In the genomic region with DNA sequence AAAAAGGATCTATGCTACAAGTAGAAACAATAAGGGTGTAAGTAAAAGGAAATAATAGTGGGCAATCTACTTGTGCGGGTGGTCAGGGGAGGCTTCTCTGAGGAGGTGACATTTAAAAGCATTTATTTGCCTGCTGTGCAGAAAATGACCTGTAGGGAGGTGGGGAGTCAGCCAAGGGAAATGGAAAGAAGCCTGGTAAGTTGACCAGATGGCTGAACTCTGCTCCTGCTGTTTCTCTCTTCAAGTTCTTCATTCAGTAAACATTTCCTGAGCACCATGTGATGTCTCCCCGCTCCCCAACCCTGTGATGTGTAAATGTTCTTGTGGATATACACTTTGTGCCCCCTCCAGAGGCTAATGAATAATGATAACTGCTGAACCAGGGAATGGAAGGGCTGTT, we compare ENCODE assay signal across 18 cellular contexts. TPM values are rescaled to one million over a fixed set of nuclear protein-coding genes. Genes with fewer than 3 reads are reported as not detected.
DNase-seq lines count a peak whose midpoint lies in the region; ATAC-seq, FAIRE-seq and TF ChIP-seq lines count a peak whose summit lies in the region.
"Had no signal": no experiment of that assay in that cellular context is flagged by ENCODE, and none has a peak within 500 bp of the region (broad histone marks: within the 10 kb centered on the region; RNA-seq: fewer than 3 reads in every experiment).

No MANE protein-coding gene starts in this region.

- CTCF ChIA-PET in AG04450 (lab: Charles Lee), result no interaction called here
- CTCF ChIA-PET in K562 (lab: Yijun Ruan, JAX; ENCODE audit: low intra/inter-chr PET ratio), result no interaction called here
- CTCF ChIA-PET in activated CD8-positive, alpha-beta T cell treated with anti-CD3 and anti-CD28 coated beads, Interleukin-2, amount 10 ng/mL, durations not matched to agents 7 days and 5 days (lab: Charles Lee), result no interaction called here
- CTCF ChIA-PET in PC-9 (lab: Charles Lee), result no interaction called here

- H3K27me3 Mint-ChIP-seq in activated CD8-positive, alpha-beta T cell treated with anti-CD3 and anti-CD28 coated beads, Interleukin-2, amount 10 ng/mL, durations not matched to agents 7 days and 5 days (ENCODE audit: low read depth), result peaks cover 14% of the 10 kb centered on the region

- TF ChIP-seq POLR2A in K562 (conservative IDR thresholded peaks at IDR 0.05), result no peak

- peaks cover 4% of the 10 kb centered on the region; the same call in 1 of the 2 replicates for H3F3A ChIP-seq in PC-9 (ENCODE audit: insufficient read depth, low read depth)

- TF ChIP-seq EP300 in K562 (IDR thresholded peaks at IDR 0.05; ENCODE audit: low read length), result no peak

- peaks cover 3% of the 10 kb centered on the region for H3K9me3 Mint-ChIP-seq in activated CD8-positive, alpha-beta T cell treated with anti-CD3 and anti-CD28 coated beads, Interleukin-2, amount 10 ng/mL, durations not matched to agents 7 days and 5 days (ENCODE audit: insufficient read depth)

- no peaks in the 10 kb centered on the region for H3K9me2 ChIP-seq in PC-9 (ENCODE audit: insufficient read depth)

- peaks cover 2% of the 10 kb centered on the region for H3K36me3 Mint-ChIP-seq in activated CD8-positive, alpha-beta T cell treated with anti-CD3 and anti-CD28 coated beads, Interleukin-2, amount 10 ng/mL, durations not matched to agents 7 days and 5 days (ENCODE audit: low read depth)

- no peaks in the 10 kb centered on the region for H3K9me1 ChIP-seq in K562 (ENCODE audit: control insufficient read depth, insufficient read depth, low read length)

- H4K20me1 ChIP-seq in K562 (replicated peaks; ENCODE audit: control insufficient read depth, insufficient read depth, low read length), result no peaks in the 10 kb centered on the region
- no peaks in the 10 kb centered on the region for H4K20me1 ChIP-seq in PC-9 (ENCODE audit: insufficient read depth)

- H3K9me3 ChIP-seq in AG04450 (ENCODE audit: control insufficient read depth, insufficient read depth, low read length), result peaks cover 9% of the 10 kb centered on the region
- H3K9me3 ChIP-seq in K562 (replicated peaks; ENCODE audit: control insufficient read depth, insufficient read depth, low read depth, low read length), result no peaks in the 10 kb centered on the region
- peaks cover 14% of the 10 kb centered on the region for H3K9me3 ChIP-seq in PC-9 (ENCODE audit: insufficient read depth, low read depth)

- no TSS peak for BruUV-seq in K562 (replicated peaks; lab: Mats Ljungman, UMichigan)
- BruUV-seq in PC-9 (replicated peaks; lab: Mats Ljungman, UMichigan), result no TSS peak

- no peak for TF ChIP-seq RAD21 in K562 (CRISPR knock-in tag; conservative IDR thresholded peaks at IDR 0.05 in 1 of 2, IDR thresholded peaks at IDR 0.05 in 1 of 2)

- H3K36me3 ChIP-seq in K562 (ENCODE audit: control insufficient read depth, insufficient read depth, low read length) (no peaks in the 10 kb centered on the region), PC-9 (ENCODE audit: low read depth) (no peaks in the 10 kb centered on the region)
- H3K36me3 ChIP-seq: ascending aorta had no signal

- H2AFZ ChIP-seq in K562 (ENCODE audit: low read depth, low read length), result no peak overlapping the region
- no peak overlapping the region for H2AFZ ChIP-seq in PC-9

- H3K4me1 ChIP-seq in K562 (replicated peaks in 1 of 2; ENCODE audit: control insufficient read depth in 2 of 2, insufficient read depth in 2 of 2, low read length in 2 of 2) (no peaks in the 10 kb centered on the region; a peak in 1 of 5 replicates), PC-9 (replicated peaks; ENCODE audit: insufficient read depth) (no peaks in the 10 kb centered on the region)
- H3K4me1 ChIP-seq: ascending aorta had no signal

- DNase-seq in AG04450 (ENCODE audit: low read depth, low spot score), result no peak
- DNase-seq in HCEC 1CT, result peak; percentile 28
- no peak for DNase-seq in K562 (ENCODE audit: extremely low read depth in 1 of 4, low spot score in 3 of 4)
- peak; percentile 86 for DNase-seq in iPS DF 19.7 (ENCODE audit: low read depth, low spot score)
- no peak for DNase-seq in activated CD8-positive, alpha-beta T cell treated with anti-CD3 and anti-CD28 coated beads, Interleukin-2, amount 10 ng/mL, durations not matched to agents 7 days and 5 days
- no peak for DNase-seq in PC-9
- no peak for DNase-seq in SKM-1 (lab: John Stamatoyannopoulos, UW; ENCODE audit: unreplicated experiment)
- DNase-seq: activated gamma-delta T cell treated with Interleukin-2 at 50 U/mL for 16 hours, kidney, MM.1S, NCI-H2107, posterior cingulate gyrus had no signal

- H3K27me3 ChIP-seq in AG04450 (ENCODE audit: control insufficient read depth, insufficient read depth, low read length) (no peaks in the 10 kb centered on the region), K562 (ENCODE audit: control insufficient read depth in 2 of 2, insufficient read depth in 2 of 2, low read length in 2 of 2) (peaks cover 0 to 4% of the 10 kb centered on the region in 2 experiments; a peak in 2 of 5 replicates), PC-9 (ENCODE audit: insufficient read depth, low read depth) (no peaks in the 10 kb centered on the region)
- H3K27me3 ChIP-seq: ascending aorta had no signal

- H3K9ac ChIP-seq in K562 (ENCODE audit: insufficient read depth in 1 of 2, low read depth in 2 of 2, low read length in 2 of 2), result no peak overlapping the region

- H3K4me1 Mint-ChIP-seq in activated CD8-positive, alpha-beta T cell treated with anti-CD3 and anti-CD28 coated beads, Interleukin-2, amount 10 ng/mL, durations not matched to agents 7 days and 5 days (ENCODE audit: low read depth), result no peaks in the 10 kb centered on the region
- H3K4me1 Mint-ChIP-seq: B cell had no signal

- POLR2A ChIA-PET in AG04450 (lab: Yijun Ruan, JAX), result no interaction called here
- POLR2A ChIA-PET in K562 (lab: Yijun Ruan, JAX), result no interaction called here
- POLR2A ChIA-PET in activated CD8-positive, alpha-beta T cell treated with anti-CD3 and anti-CD28 coated beads, Interleukin-2, amount 10 ng/mL, durations not matched to agents 7 days and 5 days (lab: Charles Lee), result no interaction called here
- POLR2A ChIA-PET in PC-9 (lab: Charles Lee; ENCODE audit: unreplicated experiment), result no interaction called here

- FAIRE-seq in K562 (lab: Jason Lieb, UNC), result no peak
- FAIRE-seq: frontal cortex, GM12878, kidney had no signal

- H3K4me3 ChIP-seq in AG04450 (ENCODE audit: low read depth, low read length), result no peak overlapping the region
- no peak overlapping the region for H3K4me3 ChIP-seq in K562
- no peak overlapping the region for H3K4me3 ChIP-seq in PC-9
- H3K4me3 ChIP-seq: ascending aorta, GM12878, SK-N-MC had no signal

- WGBS in K562 (ENCODE audit: insufficient coverage, low coverage, missing lambda C conversion rate), result 6% methylated on average over 2 of the region's 2 CpGs

- H3K4me3 Mint-ChIP-seq in activated CD8-positive, alpha-beta T cell treated with anti-CD3 and anti-CD28 coated beads, Interleukin-2, amount 10 ng/mL, durations not matched to agents 7 days and 5 days, result no peak overlapping the region
- H3K4me3 Mint-ChIP-seq: B cell had no signal

- H3K27ac ChIP-seq in AG04450 (ENCODE audit: low read depth, low read length), result no peak overlapping the region
- no peak overlapping the region for H3K27ac ChIP-seq in K562 (ENCODE audit: extremely low read depth, low read depth, low read length)
- H3K27ac ChIP-seq in PC-9, result no peak overlapping the region
- H3K27ac ChIP-seq: ascending aorta, SK-N-MC had no signal

- peak; percentile 28; the same call in 1 of the 2 replicates for TF ChIP-seq CTCF in AG04450 (IDR thresholded peaks at IDR 0.05; ENCODE audit: low read depth, low read length)
- TF ChIP-seq CTCF in K562 (IDR thresholded peaks at IDR 0.05 in 2 of 3, conservative IDR thresholded peaks at IDR 0.05 in 1 of 3; ENCODE audit: insufficient read depth in 2 of 3, low read depth in 1 of 3, low read length in 3 of 3), result no peak
- TF ChIP-seq CTCF in PC-9 (conservative IDR thresholded peaks at IDR 0.05), result no peak

- H3K27ac Mint-ChIP-seq in activated CD8-positive, alpha-beta T cell treated with anti-CD3 and anti-CD28 coated beads, Interleukin-2, amount 10 ng/mL, durations not matched to agents 7 days and 5 days, result no peak overlapping the region
- H3K27ac Mint-ChIP-seq: B cell had no signal

- in situ Hi-C loops in K562 (cut with MboI), result no loop called here

- intact Hi-C loops in K562 (cut with micrococcal nuclease), result no loop called here
- intact Hi-C loops in PC-9 (cut with micrococcal nuclease; ENCODE audit: unreplicated experiment), result no loop called here

- H3K4me2 ChIP-seq in K562 (ENCODE audit: insufficient read depth, low read length) (no peak overlapping the region), PC-9 (no peak overlapping the region)

- ATAC-seq in K562 (no peak; the same call in 2 of the 3 replicates), HG02571 (IDR thresholded peaks at IDR 0.05; ENCODE audit: unreplicated experiment) (no peak)
- no peak for ATAC-seq in activated CD8-positive, alpha-beta T cell treated with anti-CD3 and anti-CD28 coated beads, Interleukin-2, amount 10 ng/mL, durations not matched to agents 7 days and 5 days
- ATAC-seq: GM12878 had no signal

- no peaks in the 10 kb centered on the region for H3K79me2 ChIP-seq in K562 (ENCODE audit: control insufficient read depth, insufficient read depth, low read length)
- no peaks in the 10 kb centered on the region for H3K79me2 ChIP-seq in PC-9 (ENCODE audit: low read depth)

RNA-seq across cellular contexts. Expression of a gene that starts 9.9 kb away (rescaled TPM):
- polyA plus RNA-seq in AG04450 (2011; rRNA removed) (93.0 and 119 TPM in 2 replicates), K562 (2011; rRNA removed) (22.9 and 25.7 TPM in 2 replicates), K562 (2014; fragmentation: Illumina TruSeq; extraction: Trizol) (22.3 and 25.1 TPM in 2 replicates), K562 (2014; fragmentation: Nextera tagmentation; extraction: Ambion mirVana) (1 to 10 TPM; 7.4 to 7.7 TPM), K562 (2014; rRNA removed) (14.3 and 17.2 TPM in 2 replicates)
- 71.7 and 102 TPM in 2 replicates for polyA minus RNA-seq in AG04450 (2011; rRNA and poly(A)+ RNA removed)
- total RNA-seq in K562 (2011; cell fraction: chromatin; rRNA removed; ENCODE audit: low replicate concordance), result 9.9 and 28.0 TPM in 2 replicates
- 5.8 and 7.4 TPM in 2 replicates for total RNA-seq in K562 (2011; cell fraction: nucleolus; rRNA removed)
- total RNA-seq in K562 (2011; cell fraction: nucleoplasm; rRNA removed), result 15.0 and 18.2 TPM in 2 replicates
- total RNA-seq in K562 (2014; rRNA removed) (10.2 and 15.1 TPM in 2 replicates), K562 (2014; rRNA removed; fragmentation: Illumina TruSeq; extraction: Trizol) (19.1 and 22.7 TPM in 2 replicates), K562 (2015; rRNA removed; fragmentation: Illumina TruSeq; extraction: Trizol) (15.5 and 15.6 TPM in 2 replicates), K562 (2021) (18.9 and 20.5 TPM in 2 replicates), PC-9 (2021) (102 and 112 TPM in 2 replicates)
- 7.5 and 19.2 TPM in 2 replicates for polyA plus RNA-seq in K562 (2011; cell fraction: cytosol; rRNA removed)
- polyA plus RNA-seq in K562 (2011; cell fraction: nucleus; rRNA removed), result 11.9 and 19.8 TPM in 2 replicates
- polyA plus RNA-seq in K562 (2012), result 13.9 and 14.5 TPM in 2 replicates
- polyA minus RNA-seq in K562 (2011; rRNA and poly(A)+ RNA removed), result 49.7 and 53.6 TPM in 2 replicates
- polyA minus RNA-seq in K562 (2011; cell fraction: cytosol; rRNA and poly(A)+ RNA removed), result 17.0 and 20.8 TPM in 2 replicates
- polyA minus RNA-seq in K562 (2011; cell fraction: nucleus; rRNA and poly(A)+ RNA removed), result 3.6 and 9.9 TPM in 2 replicates
- 10 to 100 TPM; 50.5 to 54.4 TPM for total RNA-seq in activated CD8-positive, alpha-beta T cell treated with anti-CD3 and anti-CD28 coated beads, Interleukin-2, amount 10 ng/mL, durations not matched to agents 7 days and 5 days

Comparison
In these comparisons a context has a peak if more than half of its experiments do, and no peak if none do; other contexts are left out.
1. DNase-seq: peak in HCEC 1CT (single experiment) and iPS DF 19.7 (single experiment); none in AG04450 (single experiment), K562 (0 of 4), activated CD8-positive, alpha-beta T cell treated with anti-CD3 and anti-CD28 coated beads, Interleukin-2, amount 10 ng/mL, durations not matched to agents 7 days and 5 days (single experiment), PC-9 (0 of 2) and SKM-1 (single experiment).